ENCODE assay signal across 29 cellular contexts in the genomic region with DNA sequence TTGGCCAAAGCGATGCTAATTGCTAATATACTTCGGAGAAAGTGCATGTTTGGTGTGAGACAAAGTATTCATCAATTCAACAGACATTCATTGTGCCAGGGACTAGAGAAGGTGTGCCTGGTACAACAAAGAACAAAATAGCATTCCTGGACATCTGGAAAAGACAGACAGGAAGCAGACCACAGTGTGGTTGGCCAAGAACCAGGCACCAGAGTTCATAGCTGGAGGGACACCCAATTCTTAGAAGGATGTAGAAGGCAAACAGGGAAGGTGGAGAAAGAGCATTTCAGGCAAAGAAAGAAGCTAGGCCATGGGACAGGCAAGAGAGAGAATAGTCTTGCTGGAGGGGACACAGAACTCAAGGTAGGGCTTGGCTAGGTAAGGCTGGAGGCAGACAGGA.
"Had no signal": no experiment of that assay in that cellular context is flagged by ENCODE, and none has a peak within 500 bp of the region (broad histone marks: within the 10 kb centered on the region; RNA-seq: fewer than 3 reads in every experiment).

No MANE protein-coding gene starts in this region.

- H3K27ac Mint-ChIP-seq: activated CD8-positive, alpha-beta T cell treated with anti-CD3 and anti-CD28 coated beads, Interleukin-2, amount 10 ng/mL, durations not matched to agents 7 days and 5 days; activated naive CD8-positive, alpha-beta T cell treated with anti-CD3 and anti-CD28 coated beads, Interleukin-2, amount 10 ng/mL, durations not matched to agents 7 days and 5 days; T-helper 17 cell; WTC11 had no signal

- H3K27me3 ChIP-seq: adrenal gland, body of pancreas, SJSA1 had no signal

- H3K36me3 ChIP-seq: adrenal gland, SJSA1 had no signal

- H3K4me1 Mint-ChIP-seq: central memory CD8-positive, alpha-beta T cell; T-helper 17 cell had no signal

- H3K27me3 Mint-ChIP-seq: central memory CD8-positive, alpha-beta T cell had no signal

- ATAC-seq: activated CD8-positive, alpha-beta T cell treated with anti-CD3 and anti-CD28 coated beads, Interleukin-2, amount 10 ng/mL, durations not matched to agents 7 days and 5 days; body of pancreas; Panc1; SK-N-SH treated with all-trans-retinoic acid at 6 μM for 48 hours; T-helper 17 cell; WTC11 had no signal

- H3K9me3 ChIP-seq: adrenal gland, body of pancreas, SJSA1 had no signal

- H3K27ac ChIP-seq: body of pancreas, SJSA1 had no signal

- H3K36me3 Mint-ChIP-seq: activated naive CD8-positive, alpha-beta T cell treated with anti-CD3 and anti-CD28 coated beads, Interleukin-2, amount 10 ng/mL, durations not matched to agents 7 days and 5 days; WTC11 had no signal

- DNase-seq: activated CD4-positive, alpha-beta T cell treated with anti-CD3 and anti-CD28 coated beads for 48 hours; activated CD4-positive, alpha-beta T cell treated with anti-CD3 and anti-CD28 coated beads, Interleukin-2, amount 50 U/mL, for 4 hours; activated CD4-positive, CD25-positive, alpha-beta regulatory T cell treated with anti-CD3 and anti-CD28 coated beads, Interleukin-2, amount 50 U/mL, for 72 hours; activated CD8-positive, alpha-beta memory T cell treated with anti-CD3 and anti-CD28 coated beads, Interleukin-2, amount 50 U/mL, for 48 hours; activated CD8-positive, alpha-beta T cell treated with anti-CD3 and anti-CD28 coated beads, Interleukin-2, amount 10 ng/mL, durations not matched to agents 7 days and 5 days; activated naive CD4-positive, alpha-beta T cell treated with anti-CD3 and anti-CD28 coated beads, Interleukin-2, amount 50 U/mL, for 16 hours; activated naive CD8-positive, alpha-beta T cell treated with anti-CD3 and anti-CD28 coated beads, Interleukin-2, amount 10 ng/mL, durations not matched to agents 7 days and 5 days; activated T-cell treated with anti-CD3 and anti-CD28 coated beads, Interleukin-2, amount 50 U/mL, for 1 hour; aorta; body of pancreas; NCI-H1105 treated with DMSO at 0.1 percent for 48 hours; NCI-H1436 treated with DMSO at 0.1 percent for 48 hours; NCI-H187; NCI-H2081; NCI-H446 treated with DMSO at 0.1 percent for 48 hours; NCI-H524 treated with DMSO at 0.1 percent for 48 hours; NCI-H748 treated with DMSO at 0.1 percent for 48 hours; OCI-M1; SHP77; SW 1271; T-helper 17 cell; T-helper 9 cell had no signal

- H3K4me3 Mint-ChIP-seq: activated CD8-positive, alpha-beta T cell treated with anti-CD3 and anti-CD28 coated beads, Interleukin-2, amount 10 ng/mL, durations not matched to agents 7 days and 5 days; activated naive CD8-positive, alpha-beta T cell treated with anti-CD3 and anti-CD28 coated beads, Interleukin-2, amount 10 ng/mL, durations not matched to agents 7 days and 5 days; central memory CD8-positive, alpha-beta T cell; T-helper 17 cell; WTC11 had no signal

- H3K4me3 ChIP-seq: adrenal gland, body of pancreas, SJSA1 had no signal

- H3K9me3 Mint-ChIP-seq: activated naive CD8-positive, alpha-beta T cell treated with anti-CD3 and anti-CD28 coated beads, Interleukin-2, amount 10 ng/mL, durations not matched to agents 7 days and 5 days; central memory CD8-positive, alpha-beta T cell; WTC11 had no signal

- FAIRE-seq: bronchial epithelial cell had no signal
